In the genomic region with DNA sequence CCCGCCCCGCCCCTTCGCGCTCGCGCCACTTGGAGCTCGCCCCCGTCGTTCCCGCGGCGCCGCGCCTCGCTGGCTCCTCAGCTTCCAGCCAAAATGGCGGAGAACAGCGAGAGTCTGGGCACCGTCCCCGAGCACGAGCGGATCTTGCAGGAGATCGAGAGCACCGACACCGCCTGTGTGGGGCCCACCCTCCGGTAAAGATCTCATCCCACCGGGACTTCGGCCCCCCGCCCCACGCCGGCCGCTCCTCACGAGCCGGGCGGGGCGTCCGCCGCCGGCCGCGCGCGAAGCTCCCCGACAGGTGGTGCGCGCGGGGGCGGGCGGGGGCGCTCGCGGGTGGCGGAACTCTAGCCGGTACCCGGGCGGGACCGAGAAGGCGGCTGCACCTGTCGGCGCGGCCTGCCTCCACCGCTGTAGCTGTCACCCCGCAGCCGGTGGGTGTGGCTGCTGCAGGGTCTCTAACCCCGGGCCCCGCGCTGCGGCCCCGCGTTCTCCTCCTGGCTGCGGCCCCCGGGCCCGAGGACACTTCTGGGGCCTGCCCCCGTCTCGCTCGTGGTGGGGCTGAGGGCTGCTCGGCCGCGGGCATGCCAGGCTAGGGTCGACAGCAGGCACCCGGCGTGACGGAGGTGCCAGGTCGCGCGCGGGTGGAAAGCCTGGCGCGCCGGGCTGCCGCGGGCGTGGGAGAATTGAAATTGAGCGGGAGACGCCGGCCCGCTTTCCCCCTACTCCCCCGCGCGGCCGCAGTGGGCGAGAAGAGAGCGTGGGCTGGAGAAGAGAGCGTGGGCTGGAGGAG, we compare ENCODE assay signal across 8 cellular contexts. TPM values are rescaled to one million over a fixed set of nuclear protein-coding genes. Genes with fewer than 3 reads are reported as not detected.
A peak's percentile ranks its signal among the peaks of the same experiment; 100 is the strongest.
DNase-seq lines count a peak whose midpoint lies in the region; ATAC-seq and TF ChIP-seq lines count a peak whose summit lies in the region.

Gene EXOC6, plus strand, starts transcription at position 80 of the 793 bp plus-strand sequence. Its CDS starts 14 bp downstream, at position 94.

- ATAC-seq in GM19372 (IDR thresholded peaks at IDR 0.05; ENCODE audit: low read depth, unreplicated experiment) (peak; percentile 74), HG03521 (IDR thresholded peaks at IDR 0.05; ENCODE audit: unreplicated experiment) (peak; percentile 79)

- H3K4me3 Mint-ChIP-seq in endodermal cell = peak within 1 kb of the TSS; percentile 61

- H3K27ac ChIP-seq in endodermal cell (ENCODE audit: low read depth, low read length) = peak within 1 kb of the TSS; percentile 69
- no peak within 1 kb of the TSS for H3K27ac ChIP-seq in mesodermal cell (ENCODE audit: low read depth, low read length, severe bottlenecking)

- DNase-seq in CMK (ENCODE audit: low read depth) (peak; percentile 52), NOMO-1 treated with dmso at 0.1 percent for 144 hours (lab: John Stamatoyannopoulos, UW; ENCODE audit: unreplicated experiment) (peak; percentile 48), endodermal cell (peak; percentile 90)
- peak; percentile 61 for DNase-seq in activated CD8-positive, alpha-beta memory T cell treated with anti-CD3 and anti-CD28 coated beads, Interleukin-2, amount 50 U/mL, for 1 hour (ENCODE audit: extremely low read depth)
- peak; percentile 62 for DNase-seq in stimulated activated CD8-positive, alpha-beta memory T cell treated with anti-CD3 and anti-CD28 coated beads, Interleukin-15, amount 100 ng/mL, for 24 hours (ENCODE audit: low read depth)

- H3K36me3 ChIP-seq in endodermal cell (ENCODE audit: control insufficient read depth, insufficient read depth, low read length) (no peaks in the 10 kb centered on the region), mesodermal cell (ENCODE audit: control insufficient read depth, insufficient read depth, low read length) (no peaks in the 10 kb centered on the region)

- H3K36me3 Mint-ChIP-seq in endodermal cell (ENCODE audit: low read depth) = no peaks in the 10 kb centered on the region

- H3K27me3 ChIP-seq in endodermal cell (ENCODE audit: control insufficient read depth, insufficient read depth, low read length, poor library complexity, severe bottlenecking) = peaks cover 24% of the 10 kb centered on the region

- peak; percentile 29 for TF ChIP-seq CTCF in endodermal cell (conservative IDR thresholded peaks at IDR 0.05)

- peaks cover 10% of the 10 kb centered on the region for H3K4me1 Mint-ChIP-seq in endodermal cell

- H3K27ac Mint-ChIP-seq in endodermal cell = no peak within 1 kb of the TSS

- no peak within 1 kb of the TSS for H3K9ac ChIP-seq in endodermal cell (ENCODE audit: extremely low read depth, low read length, poor library complexity, severe bottlenecking)

- H3K27me3 Mint-ChIP-seq in endodermal cell (ENCODE audit: insufficient read depth) = peaks cover 56% of the 10 kb centered on the region

- 0% methylated on average over 19 to 103 of the region's 103 CpGs for WGBS in endodermal cell (ENCODE audit: insufficient coverage in 1 of 2, insufficient read length in 1 of 2), 2 experiments
- WGBS in mesodermal cell (ENCODE audit: insufficient coverage in 2 of 2), 2 experiments = 0% methylated on average over 49 of the region's 103 CpGs

- H3K9me3 Mint-ChIP-seq in endodermal cell = no peaks in the 10 kb centered on the region

- H3K4me3 ChIP-seq in endodermal cell (ENCODE audit: low read length) (peak within 1 kb of the TSS; percentile 94), mesodermal cell (ENCODE audit: extremely low read depth, insufficient read depth, low read length, poor library complexity, severe bottlenecking) (peak within 1 kb of the TSS; percentile 78)

- no peaks in the 10 kb centered on the region for H3K4me1 ChIP-seq in endodermal cell (ENCODE audit: control insufficient read depth, insufficient read depth, low read length)
- no peaks in the 10 kb centered on the region for H3K4me1 ChIP-seq in mesodermal cell (ENCODE audit: control insufficient read depth, insufficient read depth, low read length, poor library complexity, severe bottlenecking)

- H3K9me3 ChIP-seq in endodermal cell (ENCODE audit: control insufficient read depth, low read length) = no peaks in the 10 kb centered on the region
- H3K9me3 ChIP-seq in mesodermal cell (ENCODE audit: control insufficient read depth, low read length) = peaks cover 6% of the 10 kb centered on the region

RNA-seq across cellular contexts. Expression of gene EXOC6, which starts in this region (rescaled TPM):
- total RNA-seq in endodermal cell = 10 to 100 TPM; 12.1 to 21.3 TPM
- 18.0 TPM for polyA plus RNA-seq in endodermal cell (2013, experiment 1 of 2)
- 17.0 TPM for polyA plus RNA-seq in endodermal cell (2013, experiment 2 of 2)
- 7.3 TPM for polyA plus RNA-seq in mesodermal cell (2013, experiment 1 of 2)
- 5.4 TPM for polyA plus RNA-seq in mesodermal cell (2013, experiment 2 of 2)
